Comparison of ENCODE assay signal across 27 cellular contexts in genomic region chr1:73160759-73161158, GRCh38.
"Had no signal": no experiment of that assay in that cellular context is flagged by ENCODE, and none has a peak within 500 bp of the region (broad histone marks: within the 10 kb centered on the region; RNA-seq: fewer than 3 reads in every experiment).

No MANE protein-coding gene starts in this region.

- H3K9me3 ChIP-seq: pancreas, prostate gland, suprapubic skin, thoracic aorta, tibial artery, uterus had no signal

- H3K9ac ChIP-seq: neural progenitor cell had no signal

- H3K4me3 ChIP-seq: left lung, lung, neural progenitor cell, pancreas, prostate gland, skin epidermis, spleen, suprapubic skin, thoracic aorta, tibial artery, uterus had no signal

- H3K4me1 ChIP-seq: left lung, neural progenitor cell, pancreas, prostate gland, spleen, suprapubic skin, tibial artery, uterus had no signal

- DNase-seq: hypothalamus; immature natural killer cell; kidney; left colon; left lung; mesendoderm; naive B cell; natural killer cell; nephron progenitor cell; pancreas; posterior cingulate gyrus; retina; right cardiac atrium; spleen; stimulated activated CD4-positive, alpha-beta T cell treated with anti-CD3 and anti-CD28 coated beads, Interleukin-4, amount 100 ng/mL, for 24 hours; stimulated activated naive CD4-positive, alpha-beta T cell; tibial artery; trophoblast cell; uterus had no signal

- ATAC-seq: left colon; left lung; natural killer cell; pancreas; right cardiac atrium; sciatic nerve; stimulated activated effector memory CD8-positive, alpha-beta T cell treated with anti-CD3 and anti-CD28 coated beads, Interleukin-12 subunit alpha, Interleukin-12 subunit beta, amount 100 ng/mL, for 72 hours had no signal

- H2AFZ ChIP-seq: neural progenitor cell had no signal

- H3K27me3 ChIP-seq: left lung, neural progenitor cell, pancreas, spleen, suprapubic skin, tibial artery, uterus had no signal

- H3K27ac ChIP-seq: left lung, neural progenitor cell, pancreas, prostate gland, skin epidermis, spleen, suprapubic skin, thoracic aorta, tibial artery, uterus had no signal

- H3K36me3 ChIP-seq: left lung, neural progenitor cell, pancreas, prostate gland, spleen, suprapubic skin, thoracic aorta, tibial artery, uterus had no signal

- H3K4me2 ChIP-seq: neural progenitor cell had no signal
